8 cellular contexts compared by ENCODE assay signal in the genomic region with DNA sequence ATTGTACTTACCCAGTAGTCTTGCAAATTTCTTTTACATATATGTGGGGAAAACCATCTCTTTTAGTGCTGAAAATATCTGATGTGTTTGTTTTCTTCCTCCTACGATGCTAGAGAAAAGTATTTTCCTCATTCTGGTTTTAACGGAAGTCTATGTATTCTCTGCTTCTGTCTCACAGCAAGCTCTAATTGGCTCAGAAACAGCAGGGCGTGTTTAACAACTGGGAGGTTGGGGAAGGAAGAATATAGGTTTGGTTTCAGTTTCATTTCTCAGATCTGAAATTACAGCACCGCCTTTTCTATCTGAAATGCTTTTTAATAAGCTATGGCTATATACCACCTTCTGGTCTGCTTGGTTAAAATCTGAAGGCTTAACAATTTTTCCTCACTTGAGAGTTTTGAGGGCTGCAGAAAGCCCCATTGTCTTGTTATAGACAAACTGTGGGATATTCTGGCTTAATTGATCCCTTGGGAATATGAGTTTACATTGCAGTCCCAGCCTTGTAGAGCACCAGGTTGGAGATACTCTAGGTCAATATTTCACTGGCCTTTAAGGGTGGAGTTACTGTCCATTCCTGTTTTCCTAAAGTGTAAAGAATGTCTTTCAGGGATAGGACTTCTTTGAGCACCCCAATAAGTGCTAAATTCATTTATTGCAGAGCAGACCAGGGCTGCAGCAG. TPM values are rescaled to one million over a fixed set of nuclear protein-coding genes. Genes with fewer than 3 reads are reported as not detected.
A peak's percentile ranks its signal among the peaks of the same experiment; 100 is the strongest.
DNase-seq lines count a peak whose midpoint lies in the region; ATAC-seq and TF ChIP-seq lines count a peak whose summit lies in the region.

A gene (minus strand): TSS at position 128 of the 679 bp plus-strand sequence. CDS start 11,882 bp downstream, outside the sequence.

- H3K9me3 ChIP-seq in BE2C: no peaks in the 10 kb centered on the region
- no peaks in the 10 kb centered on the region for H3K9me3 ChIP-seq in mononuclear cell (ENCODE audit: low read depth, low read length)

- H3K36me3 Mint-ChIP-seq in WTC11: no peaks in the 10 kb centered on the region
- peaks cover 15 to 35% of the 10 kb centered on the region in 2 donors for H3K36me3 Mint-ChIP-seq in stimulated activated naive B cell treated with anti-CD40 and anti-IgM and Interleukin-4, amounts not matched to agents 10 μg/mL and 1 μg/mL and 100 μg/mL, for 72 hours

- peak within 1 kb of the TSS; percentile 14 for H3K4me3 ChIP-seq in BE2C (ENCODE audit: low read depth, low read length)
- H3K4me3 ChIP-seq in mononuclear cell (ENCODE audit: low read length): peak within 1 kb of the TSS; percentile 51

- CTCF ChIA-PET in WTC11 (lab: Charles Lee): no interaction called here

- H3K27me3 Mint-ChIP-seq in WTC11 (ENCODE audit: low read depth): peaks cover 2% of the 10 kb centered on the region; the same call in 1 of the 2 replicates
- no peaks in the 10 kb centered on the region for H3K27me3 Mint-ChIP-seq in stimulated activated naive B cell treated with anti-CD40 and anti-IgM and Interleukin-4, amounts not matched to agents 10 μg/mL and 1 μg/mL and 100 μg/mL, for 72 hours

- no peak within 1 kb of the TSS for H3K4me3 Mint-ChIP-seq in WTC11
- H3K4me3 Mint-ChIP-seq in stimulated activated naive B cell treated with anti-CD40 and anti-IgM and Interleukin-4, amounts not matched to agents 10 μg/mL and 1 μg/mL and 100 μg/mL, for 72 hours: peak within 1 kb of the TSS; percentile 84 to 85

- TF ChIP-seq CTCF in BE2C (IDR thresholded peaks at IDR 0.05; ENCODE audit: low read depth, low read length): no peak
- TF ChIP-seq CTCF in WTC11 (IDR thresholded peaks at IDR 0.05): no peak

- H3K4me1 Mint-ChIP-seq in WTC11: peaks cover 7% of the 10 kb centered on the region; the same call in 1 of the 2 replicates
- H3K4me1 Mint-ChIP-seq in stimulated activated naive B cell treated with anti-CD40 and anti-IgM and Interleukin-4, amounts not matched to agents 10 μg/mL and 1 μg/mL and 100 μg/mL, for 72 hours: peaks cover 15 to 34% of the 10 kb centered on the region in 2 donors

- POLR2A ChIA-PET in WTC11 (lab: Charles Lee): no interaction called here

- ATAC-seq in HG03196 (IDR thresholded peaks at IDR 0.05; ENCODE audit: unreplicated experiment) (peak; percentile 99), WTC11 (peak; percentile 57)
- peak; percentile 100 for ATAC-seq in stimulated activated naive B cell treated with anti-CD40 and anti-IgM and Interleukin-4, amounts not matched to agents 10 μg/mL and 1 μg/mL and 100 μg/mL, for 72 hours (replicated peaks)

- H3K36me3 ChIP-seq in BE2C: no peaks in the 10 kb centered on the region

- H3K27me3 ChIP-seq in BE2C (no peaks in the 10 kb centered on the region), mononuclear cell (ENCODE audit: insufficient read depth, low read length) (no peaks in the 10 kb centered on the region)

- no peak within 1 kb of the TSS for H3K27ac Mint-ChIP-seq in WTC11
- H3K27ac Mint-ChIP-seq in stimulated activated naive B cell treated with anti-CD40 and anti-IgM and Interleukin-4, amounts not matched to agents 10 μg/mL and 1 μg/mL and 100 μg/mL, for 72 hours: peak within 1 kb of the TSS; percentile 80

- H3K9me3 Mint-ChIP-seq in WTC11: peaks cover 31% of the 10 kb centered on the region
- H3K9me3 Mint-ChIP-seq in stimulated activated naive B cell treated with anti-CD40 and anti-IgM and Interleukin-4, amounts not matched to agents 10 μg/mL and 1 μg/mL and 100 μg/mL, for 72 hours: peaks cover 7 to 8% of the 10 kb centered on the region in 2 donors

- no peaks in the 10 kb centered on the region for H3K4me1 ChIP-seq in BE2C
- H3K4me1 ChIP-seq in mononuclear cell (ENCODE audit: insufficient read depth, low read length): peaks cover 29% of the 10 kb centered on the region

- DNase-seq in BE2C (no peak), GM19238 (ENCODE audit: insufficient read length, low spot score) (peak; percentile 56), NCI-H2227 (lab: John Stamatoyannopoulos, UW; ENCODE audit: unreplicated experiment) (peak; percentile 88), WTC11 (ENCODE audit: low spot score) (no peak), dermis blood vessel endothelial cell (peak; percentile 87)
- peak; percentile 49 for DNase-seq in stimulated activated naive B cell treated with anti-CD40 and anti-IgM and Interleukin-4, amounts not matched to agents 10 μg/mL and 1 μg/mL and 100 μg/mL, for 72 hours

TF ChIP-seq in WTC11, 78 proteins besides CTCF, POLR2A, EP300 and RAD21:
- TF ChIP-seq, protein P1, sequence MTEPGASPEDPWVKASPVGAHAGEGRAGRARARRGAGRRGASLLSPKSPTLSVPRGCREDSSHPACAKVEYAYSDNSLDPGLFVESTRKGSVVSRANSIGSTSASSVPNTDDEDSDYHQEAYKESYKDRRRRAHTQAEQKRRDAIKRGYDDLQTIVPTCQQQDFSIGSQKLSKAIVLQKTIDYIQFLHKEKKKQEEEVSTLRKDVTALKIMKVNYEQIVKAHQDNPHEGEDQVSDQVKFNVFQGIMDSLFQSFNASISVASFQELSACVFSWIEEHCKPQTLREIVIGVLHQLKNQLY (CRISPR knock-in tag; IDR thresholded peaks at IDR 0.05): no peak
- TF ChIP-seq NFYB (CRISPR knock-in tag; conservative IDR thresholded peaks at IDR 0.05; ENCODE audit: low read depth) (no peak), GRHL2 (CRISPR knock-in tag; IDR thresholded peaks at IDR 0.05; ENCODE audit: insufficient replicate concordance, severe bottlenecking) (no peak), SOX15 (CRISPR knock-in tag; IDR thresholded peaks at IDR 0.05) (no peak), NR1H2 (CRISPR knock-in tag; IDR thresholded peaks at IDR 0.05) (no peak), PRRX2 (CRISPR knock-in tag; IDR thresholded peaks at IDR 0.05) (no peak), TP53 (CRISPR knock-in tag; IDR thresholded peaks at IDR 0.05) (no peak), JUN (CRISPR knock-in tag; IDR thresholded peaks at IDR 0.05) (no peak), EMX1 (CRISPR knock-in tag; IDR thresholded peaks at IDR 0.05) (no peak), ZNF121 (CRISPR knock-in tag; IDR thresholded peaks at IDR 0.05) (no peak), ZNF263 (CRISPR knock-in tag; IDR thresholded peaks at IDR 0.05; ENCODE audit: low read depth) (no peak), GABPB1 (CRISPR knock-in tag; IDR thresholded peaks at IDR 0.05) (no peak)
- TF ChIP-seq, protein P2, sequence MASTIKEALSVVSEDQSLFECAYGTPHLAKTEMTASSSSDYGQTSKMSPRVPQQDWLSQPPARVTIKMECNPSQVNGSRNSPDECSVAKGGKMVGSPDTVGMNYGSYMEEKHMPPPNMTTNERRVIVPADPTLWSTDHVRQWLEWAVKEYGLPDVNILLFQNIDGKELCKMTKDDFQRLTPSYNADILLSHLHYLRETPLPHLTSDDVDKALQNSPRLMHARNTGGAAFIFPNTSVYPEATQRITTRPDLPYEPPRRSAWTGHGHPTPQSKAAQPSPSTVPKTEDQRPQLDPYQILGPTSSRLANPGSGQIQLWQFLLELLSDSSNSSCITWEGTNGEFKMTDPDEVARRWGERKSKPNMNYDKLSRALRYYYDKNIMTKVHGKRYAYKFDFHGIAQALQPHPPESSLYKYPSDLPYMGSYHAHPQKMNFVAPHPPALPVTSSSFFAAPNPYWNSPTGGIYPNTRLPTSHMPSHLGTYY (CRISPR knock-in tag; IDR thresholded peaks at IDR 0.05): no peak
- TF ChIP-seq, protein P3, sequence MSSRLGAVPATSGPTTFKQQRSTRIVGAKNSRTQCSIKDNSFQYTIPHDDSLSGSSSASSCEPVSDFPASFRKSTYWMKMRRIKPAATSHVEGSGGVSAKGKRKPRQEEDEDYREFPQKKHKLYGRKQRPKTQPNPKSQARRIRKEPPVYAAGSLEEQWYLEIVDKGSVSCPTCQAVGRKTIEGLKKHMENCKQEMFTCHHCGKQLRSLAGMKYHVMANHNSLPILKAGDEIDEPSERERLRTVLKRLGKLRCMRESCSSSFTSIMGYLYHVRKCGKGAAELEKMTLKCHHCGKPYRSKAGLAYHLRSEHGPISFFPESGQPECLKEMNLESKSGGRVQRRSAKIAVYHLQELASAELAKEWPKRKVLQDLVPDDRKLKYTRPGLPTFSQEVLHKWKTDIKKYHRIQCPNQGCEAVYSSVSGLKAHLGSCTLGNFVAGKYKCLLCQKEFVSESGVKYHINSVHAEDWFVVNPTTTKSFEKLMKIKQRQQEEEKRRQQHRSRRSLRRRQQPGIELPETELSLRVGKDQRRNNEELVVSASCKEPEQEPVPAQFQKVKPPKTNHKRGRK (CRISPR knock-in tag; IDR thresholded peaks at IDR 0.05; ENCODE audit: borderline replicate concordance): no peak
- TF ChIP-seq, protein P4, sequence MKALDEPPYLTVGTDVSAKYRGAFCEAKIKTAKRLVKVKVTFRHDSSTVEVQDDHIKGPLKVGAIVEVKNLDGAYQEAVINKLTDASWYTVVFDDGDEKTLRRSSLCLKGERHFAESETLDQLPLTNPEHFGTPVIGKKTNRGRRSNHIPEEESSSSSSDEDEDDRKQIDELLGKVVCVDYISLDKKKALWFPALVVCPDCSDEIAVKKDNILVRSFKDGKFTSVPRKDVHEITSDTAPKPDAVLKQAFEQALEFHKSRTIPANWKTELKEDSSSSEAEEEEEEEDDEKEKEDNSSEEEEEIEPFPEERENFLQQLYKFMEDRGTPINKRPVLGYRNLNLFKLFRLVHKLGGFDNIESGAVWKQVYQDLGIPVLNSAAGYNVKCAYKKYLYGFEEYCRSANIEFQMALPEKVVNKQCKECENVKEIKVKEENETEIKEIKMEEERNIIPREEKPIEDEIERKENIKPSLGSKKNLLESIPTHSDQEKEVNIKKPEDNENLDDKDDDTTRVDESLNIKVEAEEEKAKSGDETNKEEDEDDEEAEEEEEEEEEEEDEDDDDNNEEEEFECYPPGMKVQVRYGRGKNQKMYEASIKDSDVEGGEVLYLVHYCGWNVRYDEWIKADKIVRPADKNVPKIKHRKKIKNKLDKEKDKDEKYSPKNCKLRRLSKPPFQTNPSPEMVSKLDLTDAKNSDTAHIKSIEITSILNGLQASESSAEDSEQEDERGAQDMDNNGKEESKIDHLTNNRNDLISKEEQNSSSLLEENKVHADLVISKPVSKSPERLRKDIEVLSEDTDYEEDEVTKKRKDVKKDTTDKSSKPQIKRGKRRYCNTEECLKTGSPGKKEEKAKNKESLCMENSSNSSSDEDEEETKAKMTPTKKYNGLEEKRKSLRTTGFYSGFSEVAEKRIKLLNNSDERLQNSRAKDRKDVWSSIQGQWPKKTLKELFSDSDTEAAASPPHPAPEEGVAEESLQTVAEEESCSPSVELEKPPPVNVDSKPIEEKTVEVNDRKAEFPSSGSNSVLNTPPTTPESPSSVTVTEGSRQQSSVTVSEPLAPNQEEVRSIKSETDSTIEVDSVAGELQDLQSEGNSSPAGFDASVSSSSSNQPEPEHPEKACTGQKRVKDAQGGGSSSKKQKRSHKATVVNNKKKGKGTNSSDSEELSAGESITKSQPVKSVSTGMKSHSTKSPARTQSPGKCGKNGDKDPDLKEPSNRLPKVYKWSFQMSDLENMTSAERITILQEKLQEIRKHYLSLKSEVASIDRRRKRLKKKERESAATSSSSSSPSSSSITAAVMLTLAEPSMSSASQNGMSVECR (CRISPR knock-in tag; IDR thresholded peaks at IDR 0.05; ENCODE audit: borderline replicate concordance): no peak

RNA-seq across cellular contexts. Expression of the gene that starts here (rescaled TPM):
- polyA plus RNA-seq in BE2C (2012; ENCODE audit: insufficient read depth, insufficient read length, low read depth): 0.23 TPM
- total RNA-seq in WTC11 (2021): 0.11 to 0.14 TPM (median 0.11 TPM) in 3 replicates
- total RNA-seq in dermis blood vessel endothelial cell: 20.4 and 24.4 TPM in 2 replicates
- total RNA-seq in mononuclear cell: 52.7 TPM

Comparison
In these comparisons a context has a peak if more than half of its experiments do, and no peak if none do; other contexts are left out.
1. RNA of the gene that starts here (total RNA-seq): 52.7 TPM in mononuclear cell (single experiment) and 20.4 to 24.4 TPM in dermis blood vessel endothelial cell; 0.11 to 0.14 TPM in WTC11; every median in the first group is over 10 times any median in the second.
2. Peak in ATAC-seq in WTC11; RNA of the gene not detected or under 1 TPM.
3. DNase-seq: peak in GM19238 (single experiment), NCI-H2227 (single experiment), dermis blood vessel endothelial cell (single experiment) and stimulated activated naive B cell treated with anti-CD40 and anti-IgM and Interleukin-4, amounts not matched to agents 10 μg/mL and 1 μg/mL and 100 μg/mL, for 72 hours (single experiment); none in BE2C (single experiment) and WTC11 (single experiment).
4. Peak in every context shown above with its lines, with median percentiles within 50 percentile points of each other: ATAC-seq.